In genomic region chr3:150556792-150557191, GRCh38 we compare ENCODE assay signal across 22 cellular contexts.
"Had no signal": no experiment of that assay in that cellular context is flagged by ENCODE, and none has a peak within 500 bp of the region (broad histone marks: within the 10 kb centered on the region; RNA-seq: fewer than 3 reads in every experiment).

No MANE protein-coding gene starts in this region.

- H3K27me3 Mint-ChIP-seq: naive B cell had no signal

- DNase-seq: cortex of kidney; effector memory CD4-positive, alpha-beta T cell; esophagus squamous epithelium; foreskin fibroblast; kidney; left cardiac atrium; left ventricle myocardium inferior; mesendoderm; naive B cell; posterior cingulate gyrus; sigmoid colon; stimulated activated CD4-positive, alpha-beta T cell treated with anti-CD3 and anti-CD28 coated beads, Interleukin-2, amount 100 ng/mL, for 24 hours; stimulated activated CD4-positive, alpha-beta T cell treated with anti-CD3 and anti-CD28 coated beads, Interleukin-4, amount 100 ng/mL, for 4 hours; stimulated activated naive CD4-positive, alpha-beta T cell; stomach; substantia nigra; transverse colon had no signal

- H3K4me3 Mint-ChIP-seq: naive B cell, neural crest cell had no signal

- ATAC-seq: gastroesophageal sphincter, left cardiac atrium had no signal

- H3K4me1 Mint-ChIP-seq: neural crest cell had no signal

- H3K9me3 Mint-ChIP-seq: naive B cell, neural crest cell had no signal

- H3K27ac ChIP-seq: esophagus squamous epithelium, gastroesophageal sphincter, left ventricle myocardium inferior, right atrium auricular region, sigmoid colon, skin epidermis, stomach, thoracic aorta, transverse colon had no signal
